In genomic region chr18:5295981-5296705, GRCh38 we compare ENCODE assay signal across 1 cellular context.
A peak's percentile ranks its signal among the peaks of the same experiment; 100 is the strongest.
TF ChIP-seq lines count a peak whose summit lies in the region.

No MANE protein-coding gene starts in this region.

TF ChIP-seq in HEK293, 187 proteins besides CTCF, POLR2A, EP300 and RAD21 (continued from another document):
- TF ChIP-seq ZNF645 (tag by site-specific recombination; IDR thresholded peaks at IDR 0.05) (no peak), ZEB2 (tag by site-specific recombination; IDR thresholded peaks at IDR 0.05) (peak; percentile 46), ZNF26 (tag by site-specific recombination; IDR thresholded peaks at IDR 0.05) (no peak), ZNF354C (tag by site-specific recombination; IDR thresholded peaks at IDR 0.05; ENCODE audit: borderline replicate concordance, low read depth) (no peak), ZNF138 (tag by site-specific recombination; IDR thresholded peaks at IDR 0.05; ENCODE audit: borderline replicate concordance) (no peak), EGR2 (tag by site-specific recombination; IDR thresholded peaks at IDR 0.05; ENCODE audit: low read depth) (peak; percentile 27; the same call in 1 of the 2 replicates), KLF8 (tag by site-specific recombination; IDR thresholded peaks at IDR 0.05) (peak; percentile 31; the same call in 1 of the 2 replicates), PATZ1 (tag by site-specific recombination; IDR thresholded peaks at IDR 0.05) (peak; percentile 91), ZNF146 (tag by site-specific recombination; IDR thresholded peaks at IDR 0.05) (no peak), KLF10 (tag by site-specific recombination; IDR thresholded peaks at IDR 0.05) (peak; percentile 46; the same call in 1 of the 2 replicates), SP3 (tag by site-specific recombination; IDR thresholded peaks at IDR 0.05) (peak; percentile 53), KLF9 (tag by site-specific recombination; IDR thresholded peaks at IDR 0.05; ENCODE audit: low read depth) (peak; percentile 45; the same call in 1 of the 2 replicates), ZXDB (tag by site-specific recombination; IDR thresholded peaks at IDR 0.05) (peak; percentile 98), ZNF248 (tag by site-specific recombination; IDR thresholded peaks at IDR 0.05) (no peak), ZBTB1 (tag by site-specific recombination; IDR thresholded peaks at IDR 0.05) (no peak), ZBTB7A (tag by site-specific recombination; IDR thresholded peaks at IDR 0.05; ENCODE audit: low read depth) (0 out of 2 replicates have a peak, but pooled peaks have one; percentile 66)
- TF ChIP-seq, protein P1, sequence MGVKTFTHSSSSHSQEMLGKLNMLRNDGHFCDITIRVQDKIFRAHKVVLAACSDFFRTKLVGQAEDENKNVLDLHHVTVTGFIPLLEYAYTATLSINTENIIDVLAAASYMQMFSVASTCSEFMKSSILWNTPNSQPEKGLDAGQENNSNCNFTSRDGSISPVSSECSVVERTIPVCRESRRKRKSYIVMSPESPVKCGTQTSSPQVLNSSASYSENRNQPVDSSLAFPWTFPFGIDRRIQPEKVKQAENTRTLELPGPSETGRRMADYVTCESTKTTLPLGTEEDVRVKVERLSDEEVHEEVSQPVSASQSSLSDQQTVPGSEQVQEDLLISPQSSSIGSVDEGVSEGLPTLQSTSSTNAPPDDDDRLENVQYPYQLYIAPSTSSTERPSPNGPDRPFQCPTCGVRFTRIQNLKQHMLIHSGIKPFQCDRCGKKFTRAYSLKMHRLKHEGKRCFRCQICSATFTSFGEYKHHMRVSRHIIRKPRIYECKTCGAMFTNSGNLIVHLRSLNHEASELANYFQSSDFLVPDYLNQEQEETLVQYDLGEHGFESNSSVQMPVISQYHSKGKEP (tag by site-specific recombination; IDR thresholded peaks at IDR 0.05), result no peak
- TF ChIP-seq, protein P2, sequence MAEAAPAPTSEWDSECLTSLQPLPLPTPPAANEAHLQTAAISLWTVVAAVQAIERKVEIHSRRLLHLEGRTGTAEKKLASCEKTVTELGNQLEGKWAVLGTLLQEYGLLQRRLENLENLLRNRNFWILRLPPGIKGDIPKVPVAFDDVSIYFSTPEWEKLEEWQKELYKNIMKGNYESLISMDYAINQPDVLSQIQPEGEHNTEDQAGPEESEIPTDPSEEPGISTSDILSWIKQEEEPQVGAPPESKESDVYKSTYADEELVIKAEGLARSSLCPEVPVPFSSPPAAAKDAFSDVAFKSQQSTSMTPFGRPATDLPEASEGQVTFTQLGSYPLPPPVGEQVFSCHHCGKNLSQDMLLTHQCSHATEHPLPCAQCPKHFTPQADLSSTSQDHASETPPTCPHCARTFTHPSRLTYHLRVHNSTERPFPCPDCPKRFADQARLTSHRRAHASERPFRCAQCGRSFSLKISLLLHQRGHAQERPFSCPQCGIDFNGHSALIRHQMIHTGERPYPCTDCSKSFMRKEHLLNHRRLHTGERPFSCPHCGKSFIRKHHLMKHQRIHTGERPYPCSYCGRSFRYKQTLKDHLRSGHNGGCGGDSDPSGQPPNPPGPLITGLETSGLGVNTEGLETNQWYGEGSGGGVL (tag by site-specific recombination; IDR thresholded peaks at IDR 0.05), result peak; percentile 43
- TF ChIP-seq, protein P3, sequence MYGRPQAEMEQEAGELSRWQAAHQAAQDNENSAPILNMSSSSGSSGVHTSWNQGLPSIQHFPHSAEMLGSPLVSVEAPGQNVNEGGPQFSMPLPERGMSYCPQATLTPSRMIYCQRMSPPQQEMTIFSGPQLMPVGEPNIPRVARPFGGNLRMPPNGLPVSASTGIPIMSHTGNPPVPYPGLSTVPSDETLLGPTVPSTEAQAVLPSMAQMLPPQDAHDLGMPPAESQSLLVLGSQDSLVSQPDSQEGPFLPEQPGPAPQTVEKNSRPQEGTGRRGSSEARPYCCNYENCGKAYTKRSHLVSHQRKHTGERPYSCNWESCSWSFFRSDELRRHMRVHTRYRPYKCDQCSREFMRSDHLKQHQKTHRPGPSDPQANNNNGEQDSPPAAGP (tag by site-specific recombination; IDR thresholded peaks at IDR 0.05), result 0 out of 2 replicates have a peak, but pooled peaks have one; percentile 32
